9 cellular contexts compared by ENCODE assay signal in genomic region chr1:30106125-30106524, GRCh38.
A peak's percentile ranks its signal among the peaks of the same experiment; 100 is the strongest.
DNase-seq lines count a peak whose midpoint lies in the region; ATAC-seq and TF ChIP-seq lines count a peak whose summit lies in the region.
"Had no signal": no experiment of that assay in that cellular context is flagged by ENCODE, and none has a peak within 500 bp of the region (broad histone marks: within the 10 kb centered on the region; RNA-seq: fewer than 3 reads in every experiment).

No MANE protein-coding gene starts in this region.

- H3K9ac ChIP-seq in OCI-LY3 (ENCODE audit: low read length): no peak overlapping the region

- intact Hi-C loops in esophagus muscularis mucosa (cut with DNase I): loop anchor here (10.0 kb wide), 1 partner anchor 599 kb away; no protein-coding TSS in a partner anchor
- intact Hi-C loops in sigmoid colon (cut with DNase I): no loop called here

- TF ChIP-seq POLR2A in esophagus muscularis mucosa (IDR thresholded peaks at IDR 0.05; ENCODE audit: low read depth) (no peak), sigmoid colon (IDR thresholded peaks at IDR 0.05) (no peak)

- no peak overlapping the region for H2AFZ ChIP-seq in OCI-LY3 (ENCODE audit: low read depth, low read length)

- no peaks in the 10 kb centered on the region for H3K36me3 Mint-ChIP-seq in stimulated activated memory B cell treated with anti-CD40 and anti-IgM and Interleukin-4, amounts not matched to agents 10 μg/mL and 1 μg/mL and 100 μg/mL, for 72 hours
- H3K36me3 Mint-ChIP-seq in activated T-cell treated with anti-CD3 and anti-CD28 coated beads, Interleukin-2, amount 50 U/mL, for 24 hours (ENCODE audit: low read depth): no peaks in the 10 kb centered on the region
- H3K36me3 Mint-ChIP-seq: CD4-positive, CD25-positive, alpha-beta regulatory T cell had no signal

- H3K36me3 ChIP-seq in OCI-LY3 (replicated peaks; ENCODE audit: low read depth, low read length): no peaks in the 10 kb centered on the region
- no peaks in the 10 kb centered on the region for H3K36me3 ChIP-seq in esophagus muscularis mucosa
- H3K36me3 ChIP-seq in sigmoid colon: no peaks in the 10 kb centered on the region

- no peak overlapping the region for H3K4me2 ChIP-seq in OCI-LY3 (ENCODE audit: low read length)

- TF ChIP-seq CTCF in OCI-LY3 (IDR thresholded peaks at IDR 0.05; ENCODE audit: low read depth, low read length): peak; percentile 22
- TF ChIP-seq CTCF in esophagus muscularis mucosa (IDR thresholded peaks at IDR 0.05): peak in 2 of 3 experiments; percentile 31 to 49
- TF ChIP-seq CTCF in sigmoid colon (IDR thresholded peaks at IDR 0.05): peak in 3 of 4 experiments; percentile 8 to 39 (median 36)

- peak; percentile 28 for DNase-seq in NCI-H345 (lab: John Stamatoyannopoulos, UW)
- DNase-seq in NCI-H345 treated with DMSO at 0.1 percent for 48 hours (lab: John Stamatoyannopoulos, UW; ENCODE audit: unreplicated experiment): no peak
- no peak for DNase-seq in esophagus muscularis mucosa (ENCODE audit: extremely low spot score)
- DNase-seq in sigmoid colon: no peak
- no peak for DNase-seq in GF-D8 (lab: John Stamatoyannopoulos, UW)
- DNase-seq in activated T-cell treated with anti-CD3 and anti-CD28 coated beads, Interleukin-2, amount 50 U/mL, for 24 hours: no peak
- DNase-seq: CD4-positive, CD25-positive, alpha-beta regulatory T cell had no signal

- H3K4me1 ChIP-seq in OCI-LY3 (ENCODE audit: low read length) (no peaks in the 10 kb centered on the region), esophagus muscularis mucosa (peaks cover 0 to 5% (median 0%) of the 10 kb centered on the region in 4 donors), sigmoid colon (no peaks in the 10 kb centered on the region)

- H3K4me3 Mint-ChIP-seq in stimulated activated memory B cell treated with anti-CD40 and anti-IgM and Interleukin-4, amounts not matched to agents 10 μg/mL and 1 μg/mL and 100 μg/mL, for 72 hours: no peak overlapping the region
- H3K4me3 Mint-ChIP-seq in activated T-cell treated with anti-CD3 and anti-CD28 coated beads, Interleukin-2, amount 50 U/mL, for 24 hours: no peak overlapping the region
- H3K4me3 Mint-ChIP-seq: CD4-positive, CD25-positive, alpha-beta regulatory T cell had no signal

- no peak for ATAC-seq in stimulated activated memory B cell treated with anti-CD40 and anti-IgM and Interleukin-4, amounts not matched to agents 10 μg/mL and 1 μg/mL and 100 μg/mL, for 72 hours

- TF ChIP-seq EP300 in esophagus muscularis mucosa (IDR thresholded peaks at IDR 0.05) (no peak), sigmoid colon (IDR thresholded peaks at IDR 0.05) (no peak)

- WGBS in esophagus muscularis mucosa: 38% methylated on average over 8 of the region's 8 CpGs
- WGBS in sigmoid colon, 2 donors: 29 to 33% methylated on average over 8 of the region's 8 CpGs

- H3K4me1 Mint-ChIP-seq in stimulated activated memory B cell treated with anti-CD40 and anti-IgM and Interleukin-4, amounts not matched to agents 10 μg/mL and 1 μg/mL and 100 μg/mL, for 72 hours: no peaks in the 10 kb centered on the region
- H3K4me1 Mint-ChIP-seq in activated T-cell treated with anti-CD3 and anti-CD28 coated beads, Interleukin-2, amount 50 U/mL, for 24 hours (ENCODE audit: low read depth): no peaks in the 10 kb centered on the region
- H3K4me1 Mint-ChIP-seq: CD4-positive, CD25-positive, alpha-beta regulatory T cell had no signal

- H3K27ac Mint-ChIP-seq in stimulated activated memory B cell treated with anti-CD40 and anti-IgM and Interleukin-4, amounts not matched to agents 10 μg/mL and 1 μg/mL and 100 μg/mL, for 72 hours: no peak overlapping the region
- H3K27ac Mint-ChIP-seq in activated T-cell treated with anti-CD3 and anti-CD28 coated beads, Interleukin-2, amount 50 U/mL, for 24 hours: no peak overlapping the region
- H3K27ac Mint-ChIP-seq: CD4-positive, CD25-positive, alpha-beta regulatory T cell had no signal

- H3K9me3 ChIP-seq in OCI-LY3 (ENCODE audit: insufficient read depth, low read length) (no peaks in the 10 kb centered on the region), esophagus muscularis mucosa (no peaks in the 10 kb centered on the region), sigmoid colon (no peaks in the 10 kb centered on the region)

- no peak overlapping the region for H3K27ac ChIP-seq in OCI-LY3 (ENCODE audit: low read length)
- H3K27ac ChIP-seq in esophagus muscularis mucosa (replicated peaks in 1 of 4): no peak overlapping the region
- no peak overlapping the region for H3K27ac ChIP-seq in sigmoid colon

- peaks cover 39% of the 10 kb centered on the region for H3K27me3 Mint-ChIP-seq in stimulated activated memory B cell treated with anti-CD40 and anti-IgM and Interleukin-4, amounts not matched to agents 10 μg/mL and 1 μg/mL and 100 μg/mL, for 72 hours
- peaks cover 41% of the 10 kb centered on the region for H3K27me3 Mint-ChIP-seq in activated T-cell treated with anti-CD3 and anti-CD28 coated beads, Interleukin-2, amount 50 U/mL, for 24 hours
- H3K27me3 Mint-ChIP-seq: CD4-positive, CD25-positive, alpha-beta regulatory T cell had no signal

- no peaks in the 10 kb centered on the region for H3K79me2 ChIP-seq in OCI-LY3 (ENCODE audit: low read length)

- no peaks in the 10 kb centered on the region for H3K9me3 Mint-ChIP-seq in stimulated activated memory B cell treated with anti-CD40 and anti-IgM and Interleukin-4, amounts not matched to agents 10 μg/mL and 1 μg/mL and 100 μg/mL, for 72 hours
- no peaks in the 10 kb centered on the region for H3K9me3 Mint-ChIP-seq in activated T-cell treated with anti-CD3 and anti-CD28 coated beads, Interleukin-2, amount 50 U/mL, for 24 hours
- H3K9me3 Mint-ChIP-seq: CD4-positive, CD25-positive, alpha-beta regulatory T cell had no signal

- H3K4me3 ChIP-seq in OCI-LY3 (ENCODE audit: low read length): no peak overlapping the region
- no peak overlapping the region for H3K4me3 ChIP-seq in esophagus muscularis mucosa
- H3K4me3 ChIP-seq in sigmoid colon: no peak overlapping the region

- H4K20me1 ChIP-seq in OCI-LY3 (ENCODE audit: insufficient read depth, low read length): no peaks in the 10 kb centered on the region

- H3K27me3 ChIP-seq in OCI-LY3 (ENCODE audit: low read depth, low read length): no peaks in the 10 kb centered on the region
- H3K27me3 ChIP-seq in esophagus muscularis mucosa: peaks cover 0 to 90% (median 0%) of the 10 kb centered on the region in 4 donors
- H3K27me3 ChIP-seq in sigmoid colon: peaks cover 0 to 58% (median 6%) of the 10 kb centered on the region in 3 donors
